3 cellular contexts compared by ENCODE assay signal in the genomic region with DNA sequence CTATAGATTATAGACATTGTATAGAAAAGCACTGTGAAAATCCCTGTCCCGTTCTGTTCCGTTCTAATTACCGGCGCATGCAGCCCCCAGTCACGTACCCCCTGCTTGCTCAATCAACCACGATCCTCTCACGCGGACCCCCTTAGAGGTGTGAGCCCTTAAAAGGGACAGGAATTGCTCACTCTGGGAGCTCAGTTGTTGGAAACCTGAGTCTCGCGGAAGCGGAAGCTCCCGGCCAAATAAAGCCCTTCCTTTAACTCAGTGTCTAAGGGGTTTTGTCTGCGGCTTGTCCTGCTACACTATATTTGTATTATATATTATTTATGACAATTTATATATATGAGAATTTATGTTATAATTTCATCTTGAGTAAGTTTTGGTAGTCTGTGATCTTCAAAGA.
A peak's percentile ranks its signal among the peaks of the same experiment; 100 is the strongest.
TF ChIP-seq lines count a peak whose summit lies in the region.

No MANE protein-coding gene starts in this region.

TF ChIP-seq in GM23338, 12 proteins besides CTCF, POLR2A, EP300 and RAD21 (continued from another document):
- TF ChIP-seq ZNF462 (CRISPR knock-in tag; IDR thresholded peaks at IDR 0.05) (no peak), POLR2AphosphoS5 (IDR thresholded peaks at IDR 0.05; ENCODE audit: low read depth) (no peak), NANOG (IDR thresholded peaks at IDR 0.05; ENCODE audit: borderline replicate concordance) (no peak)

TF ChIP-seq in SK-N-SH, 30 proteins besides CTCF, POLR2A, EP300 and RAD21 (continued from another document):
- no peak for TF ChIP-seq SMC3 (IDR thresholded peaks at IDR 0.05; ENCODE audit: low read depth, low read length)
- TF ChIP-seq RCOR1 (IDR thresholded peaks at IDR 0.05; ENCODE audit: low read length): no peak
- no peak for TF ChIP-seq GATA2 (CRISPR knock-in tag; IDR thresholded peaks at IDR 0.05)
- no peak for TF ChIP-seq SIN3A (IDR thresholded peaks at IDR 0.05; ENCODE audit: borderline replicate concordance, low read depth, low read length)
- TF ChIP-seq TEAD4 (IDR thresholded peaks at IDR 0.05; ENCODE audit: borderline replicate concordance, insufficient read depth): no peak
- TF ChIP-seq YY1 (IDR thresholded peaks at IDR 0.05; ENCODE audit: low read depth): no peak
- no peak for TF ChIP-seq USF1 (IDR thresholded peaks at IDR 0.05; ENCODE audit: borderline replicate concordance, low read depth)
- TF ChIP-seq REST (IDR thresholded peaks at IDR 0.05; ENCODE audit: low read depth, low read length): no peak
- no peak for TF ChIP-seq ZBTB33 (IDR thresholded peaks at IDR 0.05; ENCODE audit: borderline replicate concordance, low read depth)
- TF ChIP-seq TCF12 (IDR thresholded peaks at IDR 0.05): no peak
- TF ChIP-seq CHD2 (IDR thresholded peaks at IDR 0.05; ENCODE audit: low read length, partially characterized antibody): no peak
- TF ChIP-seq GABPA (IDR thresholded peaks at IDR 0.05; ENCODE audit: low read depth): no peak
- no peak for TF ChIP-seq RXRA (IDR thresholded peaks at IDR 0.05; ENCODE audit: borderline replicate concordance, low read depth)
- TF ChIP-seq MEF2A (IDR thresholded peaks at IDR 0.05; ENCODE audit: borderline replicate concordance, low read depth): no peak
- no peak for TF ChIP-seq TAF1 (IDR thresholded peaks at IDR 0.05; ENCODE audit: borderline replicate concordance, low read depth, low read length)
- no peak for TF ChIP-seq RFX5 (IDR thresholded peaks at IDR 0.05; ENCODE audit: low read length)
- no peak for TF ChIP-seq ELF1 (IDR thresholded peaks at IDR 0.05)

TF ChIP-seq in K562, 482 proteins besides CTCF, POLR2A, EP300 and RAD21 (continued from another document):
- TF ChIP-seq, protein P1, sequence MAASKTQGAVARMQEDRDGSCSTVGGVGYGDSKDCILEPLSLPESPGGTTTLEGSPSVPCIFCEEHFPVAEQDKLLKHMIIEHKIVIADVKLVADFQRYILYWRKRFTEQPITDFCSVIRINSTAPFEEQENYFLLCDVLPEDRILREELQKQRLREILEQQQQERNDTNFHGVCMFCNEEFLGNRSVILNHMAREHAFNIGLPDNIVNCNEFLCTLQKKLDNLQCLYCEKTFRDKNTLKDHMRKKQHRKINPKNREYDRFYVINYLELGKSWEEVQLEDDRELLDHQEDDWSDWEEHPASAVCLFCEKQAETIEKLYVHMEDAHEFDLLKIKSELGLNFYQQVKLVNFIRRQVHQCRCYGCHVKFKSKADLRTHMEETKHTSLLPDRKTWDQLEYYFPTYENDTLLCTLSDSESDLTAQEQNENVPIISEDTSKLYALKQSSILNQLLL (CRISPR knock-in tag; IDR thresholded peaks at IDR 0.05; ENCODE audit: borderline replicate concordance): no peak
- peak in 1 of 2 experiments; percentile 53; a peak in 1 of 4 replicates for TF ChIP-seq SRF (CRISPR knock-in tag; IDR thresholded peaks at IDR 0.05)
